8 cellular contexts compared by ENCODE assay signal in the genomic region with DNA sequence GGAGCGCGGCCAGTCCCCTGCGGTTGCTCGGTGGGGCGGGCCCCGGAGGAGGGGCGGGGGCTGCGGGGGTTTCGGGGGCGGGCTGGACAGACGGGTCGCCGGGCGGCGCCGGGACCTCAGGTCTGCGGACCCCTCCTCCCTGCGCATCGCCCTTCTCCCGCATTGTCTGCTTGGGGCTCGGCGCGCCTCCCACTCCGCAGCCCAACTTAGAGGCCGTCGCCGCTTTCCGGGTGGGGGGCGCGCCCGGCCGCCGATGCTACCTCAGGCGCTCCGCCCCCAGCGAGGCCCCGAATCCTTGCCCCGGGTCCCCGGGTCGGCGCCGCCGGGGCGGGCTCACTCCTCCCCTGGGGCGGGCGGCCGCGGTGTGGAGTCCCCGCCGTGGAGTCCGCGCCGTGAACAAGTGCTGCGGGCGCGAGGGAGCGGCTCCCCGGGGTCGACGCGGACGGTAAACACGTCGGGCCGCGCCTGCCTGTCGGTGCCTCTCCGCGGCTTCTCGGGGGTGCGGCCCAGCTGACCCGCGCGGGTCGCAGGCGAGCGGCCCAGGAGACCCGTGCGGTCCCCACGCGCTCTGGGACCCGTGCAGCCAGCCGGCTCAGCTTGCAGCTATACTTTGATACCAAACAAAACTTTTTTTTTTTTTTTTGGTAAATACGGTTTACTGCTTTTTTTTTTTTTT. TPM values are rescaled to one million over a fixed set of nuclear protein-coding genes. Genes with fewer than 3 reads are reported as not detected.
DNase-seq lines count a peak whose midpoint lies in the region; ATAC-seq and TF ChIP-seq lines count a peak whose summit lies in the region.

No MANE protein-coding gene starts in this region.

- H3K4me3 Mint-ChIP-seq in central memory CD8-positive, alpha-beta T cell: peak overlapping the region; percentile 82

- H3K4me1 ChIP-seq in lower lobe of right lung: peaks cover 36% of the 10 kb centered on the region

- intact Hi-C loops in lower lobe of right lung (cut with DNase I): no loop called here

- no peaks in the 10 kb centered on the region for H3K9me3 ChIP-seq in lower lobe of right lung

- H3K36me3 ChIP-seq in lower lobe of right lung: no peaks in the 10 kb centered on the region

- H3K27me3 Mint-ChIP-seq in central memory CD8-positive, alpha-beta T cell: no peaks in the 10 kb centered on the region

- H3K4me3 ChIP-seq in AG09309 (ENCODE audit: control insufficient read depth, low read depth, low read length) (peak overlapping the region; percentile 82), lower lobe of right lung (peak overlapping the region; percentile 74)

- H3K36me3 Mint-ChIP-seq in central memory CD8-positive, alpha-beta T cell (ENCODE audit: insufficient read depth): peaks cover 23% of the 10 kb centered on the region

- H3K27me3 ChIP-seq in lower lobe of right lung (ENCODE audit: low read depth): no peaks in the 10 kb centered on the region

- H3K9me3 Mint-ChIP-seq in central memory CD8-positive, alpha-beta T cell: no peaks in the 10 kb centered on the region

- no peak for TF ChIP-seq CTCF in AG09309 (IDR thresholded peaks at IDR 0.05; ENCODE audit: control insufficient read depth, insufficient read depth, low read depth, low read length, missing control alignments)
- no peak for TF ChIP-seq CTCF in lower lobe of right lung (IDR thresholded peaks at IDR 0.05)

- H3K27ac ChIP-seq in lower lobe of right lung: peak overlapping the region; percentile 92

- DNase-seq in AG09309 (ENCODE audit: low read depth) (no peak), lower lobe of right lung (peak; percentile 75), NCI-H446 (lab: John Stamatoyannopoulos, UW) (no peak)
- DNase-seq in activated CD4-positive, CD25-positive, alpha-beta regulatory T cell (lab: John Stamatoyannopoulos, UW): peak; percentile 18 to 33 (median 28)
- DNase-seq in central memory CD8-positive, alpha-beta T cell (ENCODE audit: low spot score in 2 of 2): peak; percentile 47 to 49
- peak; percentile 30 for DNase-seq in stimulated activated CD8-positive, alpha-beta memory T cell treated with anti-CD3 and anti-CD28 coated beads, Interleukin-15, amount 100 ng/mL, for 24 hours (ENCODE audit: low read depth)

- H3K4me1 Mint-ChIP-seq in central memory CD8-positive, alpha-beta T cell: peaks cover 55% of the 10 kb centered on the region

- ATAC-seq in GM19372 (IDR thresholded peaks at IDR 0.05; ENCODE audit: low read depth, unreplicated experiment): peak; percentile 34
- peak; percentile 29 for ATAC-seq in HG03460 (IDR thresholded peaks at IDR 0.05; ENCODE audit: unreplicated experiment)
- ATAC-seq in central memory CD8-positive, alpha-beta T cell (replicated peaks; ENCODE audit: extremely low read depth, poor library complexity, severe bottlenecking): peak; percentile 31
- peak; percentile 80 to 83 for ATAC-seq in lower lobe of right lung

- peak overlapping the region; percentile 83 for H3K27ac Mint-ChIP-seq in central memory CD8-positive, alpha-beta T cell (ENCODE audit: low read depth)

RNA-seq across cellular contexts. Expression of a gene that starts 0.6 kb away (rescaled TPM):
- total RNA-seq in lower lobe of right lung: 443 TPM

Comparison
In these comparisons a context has a peak if more than half of its experiments do, and no peak if none do; other contexts are left out.
1. DNase-seq: peak in activated CD4-positive, CD25-positive, alpha-beta regulatory T cell (4 of 4), central memory CD8-positive, alpha-beta T cell (2 of 2), lower lobe of right lung (single experiment) and stimulated activated CD8-positive, alpha-beta memory T cell treated with anti-CD3 and anti-CD28 coated beads, Interleukin-15, amount 100 ng/mL, for 24 hours (single experiment); none in AG09309 (single experiment) and NCI-H446 (0 of 2).
2. ATAC-seq: peak in every context shown above with its lines; median percentile 82 in lower lobe of right lung; 34 in GM19372; 31 in central memory CD8-positive, alpha-beta T cell; 29 in HG03460.